ENCODE assay signal across 1 cellular context in the genomic region with DNA sequence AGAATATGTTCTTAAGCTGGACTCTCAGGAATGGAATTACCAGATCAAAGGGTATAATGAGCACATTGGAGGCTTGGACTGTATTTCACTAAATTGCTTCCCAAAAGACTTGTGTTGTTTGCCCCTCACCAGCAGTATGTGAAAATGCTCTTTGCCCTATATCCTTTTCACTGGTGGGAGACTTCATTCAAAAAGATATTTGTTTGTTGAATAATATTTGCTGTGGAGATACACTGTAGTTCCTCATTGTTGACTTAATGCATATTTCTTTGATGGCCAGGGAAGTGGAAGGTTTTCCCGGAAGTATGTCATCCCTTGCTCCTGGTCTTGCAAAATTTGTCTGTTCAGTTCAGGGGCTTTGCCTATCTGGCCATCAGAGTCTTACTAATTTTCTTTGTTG.
TF ChIP-seq lines count a peak whose summit lies in the region.

No MANE protein-coding gene starts in this region.

TF ChIP-seq in HepG2, 621 proteins besides CTCF, POLR2A, EP300 and RAD21 (continued from another document and continues in another):
- TF ChIP-seq, protein P1, sequence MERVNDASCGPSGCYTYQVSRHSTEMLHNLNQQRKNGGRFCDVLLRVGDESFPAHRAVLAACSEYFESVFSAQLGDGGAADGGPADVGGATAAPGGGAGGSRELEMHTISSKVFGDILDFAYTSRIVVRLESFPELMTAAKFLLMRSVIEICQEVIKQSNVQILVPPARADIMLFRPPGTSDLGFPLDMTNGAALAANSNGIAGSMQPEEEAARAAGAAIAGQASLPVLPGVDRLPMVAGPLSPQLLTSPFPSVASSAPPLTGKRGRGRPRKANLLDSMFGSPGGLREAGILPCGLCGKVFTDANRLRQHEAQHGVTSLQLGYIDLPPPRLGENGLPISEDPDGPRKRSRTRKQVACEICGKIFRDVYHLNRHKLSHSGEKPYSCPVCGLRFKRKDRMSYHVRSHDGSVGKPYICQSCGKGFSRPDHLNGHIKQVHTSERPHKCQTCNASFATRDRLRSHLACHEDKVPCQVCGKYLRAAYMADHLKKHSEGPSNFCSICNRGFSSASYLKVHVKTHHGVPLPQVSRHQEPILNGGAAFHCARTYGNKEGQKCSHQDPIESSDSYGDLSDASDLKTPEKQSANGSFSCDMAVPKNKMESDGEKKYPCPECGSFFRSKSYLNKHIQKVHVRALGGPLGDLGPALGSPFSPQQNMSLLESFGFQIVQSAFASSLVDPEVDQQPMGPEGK (CRISPR knock-in tag; IDR thresholded peaks at IDR 0.05) = peak; percentile 51; the same call in 1 of the 2 replicates
- TF ChIP-seq MLX (CRISPR knock-in tag; IDR thresholded peaks at IDR 0.05) (peak; percentile 76), ZBTB7B (CRISPR knock-in tag; IDR thresholded peaks at IDR 0.05) (0 out of 2 replicates have a peak, but pooled peaks have one; percentile 23), MAFK (conservative IDR thresholded peaks at IDR 0.05 in 1 of 2, IDR thresholded peaks at IDR 0.05 in 1 of 2; ENCODE audit: low read length in 2 of 2) (peak in 1 of 2 experiments; percentile 5; a peak in 1 of 4 replicates), KAT8 (CRISPR knock-in tag; IDR thresholded peaks at IDR 0.05) (peak; percentile 66; the same call in 1 of the 2 replicates), ZNF879 (CRISPR knock-in tag; IDR thresholded peaks at IDR 0.05) (no peak), KLF15 (CRISPR knock-in tag; IDR thresholded peaks at IDR 0.05; ENCODE audit: borderline replicate concordance) (no peak), SNAPC2 (CRISPR knock-in tag; IDR thresholded peaks at IDR 0.05) (peak; percentile 83; the same call in 1 of the 2 replicates), ZNF746 (CRISPR knock-in tag; IDR thresholded peaks at IDR 0.05) (0 out of 2 replicates have a peak, but pooled peaks have one; percentile 56), ZNF761 (CRISPR knock-in tag; conservative IDR thresholded peaks at IDR 0.05) (no peak), REST (IDR thresholded peaks at IDR 0.05; ENCODE audit: borderline replicate concordance in 1 of 2, low read depth in 1 of 2, low read length in 2 of 2) (peak in 1 of 2 experiments; percentile 65; a peak in 1 of 4 replicates), SAP130 (CRISPR knock-in tag; IDR thresholded peaks at IDR 0.05; ENCODE audit: low read depth) (peak; percentile 80), NR2F2 (IDR thresholded peaks at IDR 0.05; ENCODE audit: borderline replicate concordance, low read depth) (0 out of 2 replicates have a peak, but pooled peaks have one; percentile 70), DNMT3B (CRISPR knock-in tag; conservative IDR thresholded peaks at IDR 0.05) (peak; percentile 91; the same call in 1 of the 2 replicates), ZNF577 (CRISPR knock-in tag; IDR thresholded peaks at IDR 0.05; ENCODE audit: borderline replicate concordance, low read depth) (no peak), TBL1XR1 (IDR thresholded peaks at IDR 0.05; ENCODE audit: borderline replicate concordance, low read length, partially characterized antibody) (peak; percentile 83), GATAD2A (CRISPR knock-in tag; IDR thresholded peaks at IDR 0.05) (peak; percentile 98), GPN1 (CRISPR knock-in tag; IDR thresholded peaks at IDR 0.05; ENCODE audit: borderline replicate concordance) (no peak), RORA (CRISPR knock-in tag; IDR thresholded peaks at IDR 0.05) (no peak), ZHX1 (CRISPR knock-in tag; IDR thresholded peaks at IDR 0.05; ENCODE audit: low read depth) (peak; percentile 55; the same call in 1 of the 2 replicates), ATF1 (CRISPR knock-in tag; IDR thresholded peaks at IDR 0.05) (peak; percentile 75; the same call in 1 of the 2 replicates), ZNF513 (CRISPR knock-in tag; conservative IDR thresholded peaks at IDR 0.05) (no peak), ZSCAN29 (CRISPR knock-in tag; conservative IDR thresholded peaks at IDR 0.05) (0 out of 2 replicates have a peak, but pooled peaks have one; percentile 19), FOXO1 (CRISPR knock-in tag; IDR thresholded peaks at IDR 0.05) (peak; percentile 80; the same call in 1 of the 2 replicates), MED8 (CRISPR knock-in tag; IDR thresholded peaks at IDR 0.05; ENCODE audit: insufficient replicate concordance) (peak; percentile 87), ZSCAN31 (CRISPR knock-in tag; IDR thresholded peaks at IDR 0.05; ENCODE audit: low read depth) (peak; percentile 77), ZSCAN25 (CRISPR knock-in tag; IDR thresholded peaks at IDR 0.05) (peak; percentile 37; the same call in 1 of the 2 replicates), TFDP2 (CRISPR knock-in tag; IDR thresholded peaks at IDR 0.05) (0 out of 2 replicates have a peak, but pooled peaks have one; percentile 26), CREB1 (IDR thresholded peaks at IDR 0.05) (peak; percentile 36; the same call in 1 of the 2 replicates), CREB1 (CRISPR knock-in tag; IDR thresholded peaks at IDR 0.05) (peak; percentile 90), SKIL (CRISPR knock-in tag; IDR thresholded peaks at IDR 0.05; ENCODE audit: borderline replicate concordance) (peak; percentile 72), KDM4B (CRISPR knock-in tag; IDR thresholded peaks at IDR 0.05) (no peak), ATAD3A (CRISPR knock-in tag; IDR thresholded peaks at IDR 0.05) (no peak), MTF1 (CRISPR knock-in tag; IDR thresholded peaks at IDR 0.05) (no peak), TARDBP (CRISPR knock-in tag; IDR thresholded peaks at IDR 0.05) (peak; percentile 88), GABPB1 (CRISPR knock-in tag; IDR thresholded peaks at IDR 0.05) (peak; percentile 55; the same call in 1 of the 2 replicates), NR2C2 (CRISPR knock-in tag; IDR thresholded peaks at IDR 0.05; ENCODE audit: borderline replicate concordance) (0 out of 2 replicates have a peak, but pooled peaks have one; percentile 36), ZNF446 (CRISPR knock-in tag; IDR thresholded peaks at IDR 0.05) (no peak), ZNF317 (CRISPR knock-in tag; IDR thresholded peaks at IDR 0.05) (peak; percentile 69; the same call in 1 of the 2 replicates), GZF1 (CRISPR knock-in tag; IDR thresholded peaks at IDR 0.05) (no peak), HDAC1 (CRISPR knock-in tag; IDR thresholded peaks at IDR 0.05) (peak; percentile 62), SALL1 (CRISPR knock-in tag; IDR thresholded peaks at IDR 0.05) (peak; percentile 95; the same call in 1 of the 2 replicates), ZNF3 (CRISPR knock-in tag; IDR thresholded peaks at IDR 0.05) (no peak)
- TF ChIP-seq, protein P2, sequence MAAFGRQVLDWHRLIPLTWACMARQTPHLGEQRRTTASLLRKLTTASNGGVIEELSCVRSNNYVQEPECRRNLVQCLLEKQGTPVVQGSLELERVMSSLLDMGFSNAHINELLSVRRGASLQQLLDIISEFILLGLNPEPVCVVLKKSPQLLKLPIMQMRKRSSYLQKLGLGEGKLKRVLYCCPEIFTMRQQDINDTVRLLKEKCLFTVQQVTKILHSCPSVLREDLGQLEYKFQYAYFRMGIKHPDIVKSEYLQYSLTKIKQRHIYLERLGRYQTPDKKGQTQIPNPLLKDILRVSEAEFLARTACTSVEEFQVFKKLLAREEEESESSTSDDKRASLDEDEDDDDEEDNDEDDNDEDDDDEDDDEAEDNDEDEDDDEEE (CRISPR knock-in tag; IDR thresholded peaks at IDR 0.05) = no peak
- TF ChIP-seq, protein P3, sequence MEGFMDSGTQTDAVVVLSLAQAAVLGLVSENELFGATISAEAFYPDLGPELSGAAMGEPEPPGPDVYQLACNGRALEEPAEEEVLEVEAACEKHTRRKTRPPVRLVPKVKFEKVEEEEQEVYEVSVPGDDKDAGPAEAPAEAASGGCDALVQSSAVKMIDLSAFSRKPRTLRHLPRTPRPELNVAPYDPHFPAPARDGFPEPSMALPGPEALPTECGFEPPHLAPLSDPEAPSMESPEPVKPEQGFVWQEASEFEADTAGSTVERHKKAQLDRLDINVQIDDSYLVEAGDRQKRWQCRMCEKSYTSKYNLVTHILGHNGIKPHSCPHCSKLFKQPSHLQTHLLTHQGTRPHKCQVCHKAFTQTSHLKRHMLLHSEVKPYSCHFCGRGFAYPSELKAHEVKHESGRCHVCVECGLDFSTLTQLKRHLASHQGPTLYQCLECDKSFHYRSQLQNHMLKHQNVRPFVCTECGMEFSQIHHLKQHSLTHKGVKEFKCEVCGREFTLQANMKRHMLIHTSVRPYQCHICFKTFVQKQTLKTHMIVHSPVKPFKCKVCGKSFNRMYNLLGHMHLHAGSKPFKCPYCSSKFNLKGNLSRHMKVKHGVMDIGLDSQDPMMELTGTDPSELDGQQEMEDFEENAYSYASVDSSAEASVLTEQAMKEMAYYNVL (CRISPR knock-in tag; IDR thresholded peaks at IDR 0.05; ENCODE audit: borderline replicate concordance) = peak; percentile 97
